In genomic region chr12:61290473-61290872, GRCh38 we compare ENCODE assay signal across 27 cellular contexts.
"Had no signal": no experiment of that assay in that cellular context is flagged by ENCODE, and none has a peak within 500 bp of the region (broad histone marks: within the 10 kb centered on the region; RNA-seq: fewer than 3 reads in every experiment).

No MANE protein-coding gene starts in this region.

- H3K36me3 ChIP-seq: stomach, suprapubic skin, thoracic aorta, thyroid gland, tibial artery, tibial nerve, transverse colon, upper lobe of left lung, upper lobe of right lung, uterus, vagina had no signal

- DNase-seq: stimulated activated CD4-positive, alpha-beta T cell treated with anti-CD3 and anti-CD28 coated beads, Interleukin-2, amount 100 ng/mL, for 48 hours; stimulated activated CD4-positive, alpha-beta T cell treated with anti-CD3 and anti-CD28 coated beads, Interleukin-4, amount 100 ng/mL, for 1 hour; stimulated activated CD4-positive, alpha-beta T cell treated with anti-CD3 and anti-CD28 coated beads, Interleukin-4, amount 100 ng/mL, for 24 hours; stimulated activated CD4-positive, alpha-beta T cell treated with anti-CD3 and anti-CD28 coated beads, Interleukin-4, amount 100 ng/mL, for 4 hours; stimulated activated CD8-positive, alpha-beta memory T cell treated with anti-CD3 and anti-CD28 coated beads, Interleukin-4, amount 100 ng/mL, for 48 hours; stimulated activated naive B cell treated with anti-CD40 and anti-IgM and Interleukin-4, amounts not matched to agents 10 μg/mL and 1 μg/mL and 100 μg/mL, for 72 hours; stimulated activated naive CD4-positive, alpha-beta T cell; stimulated activated naive CD4-positive, alpha-beta T cell treated with Interleukin-2 at 50 U/mL for 16 hours; stimulated activated naive CD8-positive, alpha-beta T cell treated with anti-CD3 and anti-CD28 coated beads, Interleukin-15, amount 100 ng/mL, for 72 hours; stimulated activated naive CD8-positive, alpha-beta T cell treated with anti-CD3 and anti-CD28 coated beads, Interleukin-15, Interleukin-2, amounts not matched to agents 100 U/mL and 50 U/mL, for 24 hours; stomach; substantia nigra; testis; thyroid gland; tibial artery; transverse colon; trophoblast cell; upper lobe of left lung; upper lobe of right lung; uterus had no signal

- FAIRE-seq: urothelium cell line had no signal

- H3K27ac ChIP-seq: stomach, suprapubic skin, testis, thoracic aorta, thyroid gland, tibial artery, tibial nerve, transverse colon, upper lobe of left lung, upper lobe of right lung, uterus, vagina had no signal

- H3K27me3 ChIP-seq: stomach, suprapubic skin, testis, thyroid gland, tibial artery, tibial nerve, transverse colon, upper lobe of left lung, upper lobe of right lung, uterus, vagina had no signal

- H3K4me1 ChIP-seq: stomach, suprapubic skin, testis, thyroid gland, tibial artery, tibial nerve, transverse colon, upper lobe of left lung, upper lobe of right lung, uterus, vagina had no signal

- ATAC-seq: stimulated activated effector memory CD8-positive, alpha-beta T cell treated with anti-CD3 and anti-CD28 coated beads, Interleukin-12 subunit alpha, Interleukin-12 subunit beta, amount 100 ng/mL, for 72 hours; stimulated activated memory B cell treated with anti-CD40 and anti-IgM and Interleukin-4, amounts not matched to agents 10 μg/mL and 1 μg/mL and 100 μg/mL, for 72 hours; stimulated activated naive B cell treated with anti-CD40 and anti-IgM and Interleukin-4, amounts not matched to agents 10 μg/mL and 1 μg/mL and 100 μg/mL, for 72 hours; stimulated activated naive CD8-positive, alpha-beta T cell treated with anti-CD3 and anti-CD28 coated beads, Interleukin-15, amount 100 ng/mL, for 72 hours; stimulated activated naive CD8-positive, alpha-beta T cell treated with anti-CD3 and anti-CD28 coated beads, Interleukin-15, Interleukin-2, amounts not matched to agents 100 U/mL and 50 U/mL, for 24 hours; upper lobe of right lung had no signal

- H3K4me3 ChIP-seq: stomach, suprapubic skin, testis, thoracic aorta, thyroid gland, tibial artery, tibial nerve, transverse colon, upper lobe of left lung, upper lobe of right lung, uterus, vagina had no signal

- H3K9me3 ChIP-seq: testis, thyroid gland had no signal
